1 cellular context compared by ENCODE assay signal in the genomic region with DNA sequence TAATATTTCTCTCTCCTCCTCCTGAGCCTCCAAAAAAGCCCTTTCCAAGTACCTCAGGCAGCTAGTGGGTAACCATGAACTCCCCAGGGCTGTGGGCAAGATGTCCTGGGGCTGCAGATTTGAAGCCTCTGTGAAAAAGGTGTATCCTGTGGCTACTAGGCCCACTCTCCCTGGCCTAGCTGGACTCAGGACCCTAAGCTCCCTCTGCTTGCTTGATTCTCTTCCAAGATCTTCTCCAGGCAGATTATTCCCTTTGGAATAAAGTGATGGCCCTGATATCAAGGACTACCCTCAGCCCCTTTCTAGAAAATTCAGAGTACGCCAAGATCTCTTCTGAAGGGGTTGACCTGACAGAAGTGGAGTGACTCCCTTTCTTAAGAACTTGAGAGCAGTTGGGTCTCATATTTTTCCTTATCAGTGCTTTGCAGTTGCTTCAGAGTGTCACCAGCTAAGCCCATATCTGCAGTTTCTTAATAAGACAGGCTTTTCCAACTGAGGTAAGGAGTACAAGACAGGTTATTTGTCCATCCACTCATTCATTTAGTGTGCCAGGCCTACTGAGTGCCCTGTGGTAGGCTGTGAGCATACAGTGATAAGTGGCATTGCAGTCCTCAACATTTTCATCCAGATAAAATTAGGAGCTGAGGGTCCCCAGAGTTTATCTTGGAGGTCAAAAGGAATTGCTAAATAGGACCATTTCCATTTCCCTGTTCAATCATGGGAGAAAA.
TF ChIP-seq lines count a peak whose summit lies in the region.

No MANE protein-coding gene starts in this region.

TF ChIP-seq in K562, 482 proteins besides CTCF, POLR2A, EP300 and RAD21 (continued from another document and continues in another):
- TF ChIP-seq, protein P1, sequence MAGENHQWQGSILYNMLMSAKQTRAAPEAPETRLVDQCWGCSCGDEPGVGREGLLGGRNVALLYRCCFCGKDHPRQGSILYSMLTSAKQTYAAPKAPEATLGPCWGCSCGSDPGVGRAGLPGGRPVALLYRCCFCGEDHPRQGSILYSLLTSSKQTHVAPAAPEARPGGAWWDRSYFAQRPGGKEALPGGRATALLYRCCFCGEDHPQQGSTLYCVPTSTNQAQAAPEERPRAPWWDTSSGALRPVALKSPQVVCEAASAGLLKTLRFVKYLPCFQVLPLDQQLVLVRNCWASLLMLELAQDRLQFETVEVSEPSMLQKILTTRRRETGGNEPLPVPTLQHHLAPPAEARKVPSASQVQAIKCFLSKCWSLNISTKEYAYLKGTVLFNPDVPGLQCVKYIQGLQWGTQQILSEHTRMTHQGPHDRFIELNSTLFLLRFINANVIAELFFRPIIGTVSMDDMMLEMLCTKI (IDR thresholded peaks at IDR 0.05; ENCODE audit: partially characterized antibody) = no peak
- TF ChIP-seq MXI1 (IDR thresholded peaks at IDR 0.05; ENCODE audit: low read depth, low read length) = no peak
- TF ChIP-seq, protein P2, sequence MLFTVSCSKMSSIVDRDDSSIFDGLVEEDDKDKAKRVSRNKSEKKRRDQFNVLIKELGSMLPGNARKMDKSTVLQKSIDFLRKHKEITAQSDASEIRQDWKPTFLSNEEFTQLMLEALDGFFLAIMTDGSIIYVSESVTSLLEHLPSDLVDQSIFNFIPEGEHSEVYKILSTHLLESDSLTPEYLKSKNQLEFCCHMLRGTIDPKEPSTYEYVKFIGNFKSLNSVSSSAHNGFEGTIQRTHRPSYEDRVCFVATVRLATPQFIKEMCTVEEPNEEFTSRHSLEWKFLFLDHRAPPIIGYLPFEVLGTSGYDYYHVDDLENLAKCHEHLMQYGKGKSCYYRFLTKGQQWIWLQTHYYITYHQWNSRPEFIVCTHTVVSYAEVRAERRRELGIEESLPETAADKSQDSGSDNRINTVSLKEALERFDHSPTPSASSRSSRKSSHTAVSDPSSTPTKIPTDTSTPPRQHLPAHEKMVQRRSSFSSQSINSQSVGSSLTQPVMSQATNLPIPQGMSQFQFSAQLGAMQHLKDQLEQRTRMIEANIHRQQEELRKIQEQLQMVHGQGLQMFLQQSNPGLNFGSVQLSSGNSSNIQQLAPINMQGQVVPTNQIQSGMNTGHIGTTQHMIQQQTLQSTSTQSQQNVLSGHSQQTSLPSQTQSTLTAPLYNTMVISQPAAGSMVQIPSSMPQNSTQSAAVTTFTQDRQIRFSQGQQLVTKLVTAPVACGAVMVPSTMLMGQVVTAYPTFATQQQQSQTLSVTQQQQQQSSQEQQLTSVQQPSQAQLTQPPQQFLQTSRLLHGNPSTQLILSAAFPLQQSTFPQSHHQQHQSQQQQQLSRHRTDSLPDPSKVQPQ (CRISPR knock-in tag; IDR thresholded peaks at IDR 0.05; ENCODE audit: borderline replicate concordance) = no peak
- peak; percentile 91 for TF ChIP-seq ZNF766 (CRISPR knock-in tag; conservative IDR thresholded peaks at IDR 0.05)
- no peak for TF ChIP-seq GTF2F1 (IDR thresholded peaks at IDR 0.05; ENCODE audit: low read depth, low read length)
- no peak for TF ChIP-seq POLR2G (IDR thresholded peaks at IDR 0.05; ENCODE audit: low read depth, low read length)
- no peak for TF ChIP-seq SAFB2 (IDR thresholded peaks at IDR 0.05; ENCODE audit: borderline replicate concordance, low read depth, low read length, severe bottlenecking)
- TF ChIP-seq IFI16 (CRISPR knock-in tag; IDR thresholded peaks at IDR 0.05) = no peak
- TF ChIP-seq SNIP1 (IDR thresholded peaks at IDR 0.05; ENCODE audit: low read depth) = no peak
- peak; percentile 94 for TF ChIP-seq MEIS2 (IDR thresholded peaks at IDR 0.05; ENCODE audit: partially characterized antibody)
- no peak for TF ChIP-seq PRPF4 (IDR thresholded peaks at IDR 0.05; ENCODE audit: insufficient read depth, low read depth, low read length, poor library complexity, severe bottlenecking)
- TF ChIP-seq, protein P3, sequence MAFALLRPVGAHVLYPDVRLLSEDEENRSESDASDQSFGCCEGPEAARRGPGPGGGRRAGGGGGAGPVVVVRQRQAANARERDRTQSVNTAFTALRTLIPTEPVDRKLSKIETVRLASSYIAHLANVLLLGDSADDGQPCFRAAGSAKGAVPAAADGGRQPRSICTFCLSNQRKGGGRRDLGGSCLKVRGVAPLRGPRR (CRISPR knock-in tag; IDR thresholded peaks at IDR 0.05) = 0 out of 2 replicates have a peak, but pooled peaks have one; percentile 31
- no peak for TF ChIP-seq TCFL5 (CRISPR knock-in tag; conservative IDR thresholded peaks at IDR 0.05)
- TF ChIP-seq PHTF2 (CRISPR knock-in tag; IDR thresholded peaks at IDR 0.05) = no peak
- TF ChIP-seq, protein P4, sequence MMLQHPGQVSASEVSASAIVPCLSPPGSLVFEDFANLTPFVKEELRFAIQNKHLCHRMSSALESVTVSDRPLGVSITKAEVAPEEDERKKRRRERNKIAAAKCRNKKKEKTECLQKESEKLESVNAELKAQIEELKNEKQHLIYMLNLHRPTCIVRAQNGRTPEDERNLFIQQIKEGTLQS (IDR thresholded peaks at IDR 0.05) = peak; percentile 50; the same call in 1 of the 2 replicates
- TF ChIP-seq, protein P4 (CRISPR knock-in tag; conservative IDR thresholded peaks at IDR 0.05) = no peak; the same call in 1 of the 2 replicates
- TF ChIP-seq NEUROD1 (IDR thresholded peaks at IDR 0.05; ENCODE audit: borderline replicate concordance, low read depth, low read length, partially characterized antibody) = peak; percentile 84
- peak; percentile 91 for TF ChIP-seq CEBPB (tag; IDR thresholded peaks at IDR 0.05)
- TF ChIP-seq ZNF175 (CRISPR knock-in tag; IDR thresholded peaks at IDR 0.05; ENCODE audit: low read depth) = peak; percentile 94
- TF ChIP-seq NFE2 (IDR thresholded peaks at IDR 0.05; ENCODE audit: low read depth) = no peak
- TF ChIP-seq ZNF134 (CRISPR knock-in tag; conservative IDR thresholded peaks at IDR 0.05) = no peak
- TF ChIP-seq RNF2 (IDR thresholded peaks at IDR 0.05) = 0 out of 2 replicates have a peak, but pooled peaks have one; percentile 61
- TF ChIP-seq, protein P5, sequence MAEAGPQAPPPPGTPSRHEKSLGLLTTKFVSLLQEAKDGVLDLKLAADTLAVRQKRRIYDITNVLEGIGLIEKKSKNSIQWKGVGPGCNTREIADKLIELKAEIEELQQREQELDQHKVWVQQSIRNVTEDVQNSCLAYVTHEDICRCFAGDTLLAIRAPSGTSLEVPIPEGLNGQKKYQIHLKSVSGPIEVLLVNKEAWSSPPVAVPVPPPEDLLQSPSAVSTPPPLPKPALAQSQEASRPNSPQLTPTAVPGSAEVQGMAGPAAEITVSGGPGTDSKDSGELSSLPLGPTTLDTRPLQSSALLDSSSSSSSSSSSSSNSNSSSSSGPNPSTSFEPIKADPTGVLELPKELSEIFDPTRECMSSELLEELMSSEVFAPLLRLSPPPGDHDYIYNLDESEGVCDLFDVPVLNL (CRISPR knock-in tag; IDR thresholded peaks at IDR 0.05; ENCODE audit: low read depth) = no peak
- no peak for TF ChIP-seq FOXJ3 (CRISPR knock-in tag; IDR thresholded peaks at IDR 0.05)
- TF ChIP-seq, protein P6, sequence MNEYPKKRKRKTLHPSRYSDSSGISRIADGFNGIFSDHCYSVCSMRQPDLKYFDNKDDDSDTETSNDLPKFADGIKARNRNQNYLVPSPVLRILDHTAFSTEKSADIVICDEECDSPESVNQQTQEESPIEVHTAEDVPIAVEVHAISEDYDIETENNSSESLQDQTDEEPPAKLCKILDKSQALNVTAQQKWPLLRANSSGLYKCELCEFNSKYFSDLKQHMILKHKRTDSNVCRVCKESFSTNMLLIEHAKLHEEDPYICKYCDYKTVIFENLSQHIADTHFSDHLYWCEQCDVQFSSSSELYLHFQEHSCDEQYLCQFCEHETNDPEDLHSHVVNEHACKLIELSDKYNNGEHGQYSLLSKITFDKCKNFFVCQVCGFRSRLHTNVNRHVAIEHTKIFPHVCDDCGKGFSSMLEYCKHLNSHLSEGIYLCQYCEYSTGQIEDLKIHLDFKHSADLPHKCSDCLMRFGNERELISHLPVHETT (CRISPR knock-in tag; conservative IDR thresholded peaks at IDR 0.05 in 1 of 2, IDR thresholded peaks at IDR 0.05 in 1 of 2) = no peak
- TF ChIP-seq WHSC1 (IDR thresholded peaks at IDR 0.05; ENCODE audit: low read length) = no peak
- TF ChIP-seq ZSCAN32 (CRISPR knock-in tag; IDR thresholded peaks at IDR 0.05) = no peak
- TF ChIP-seq, protein P7, sequence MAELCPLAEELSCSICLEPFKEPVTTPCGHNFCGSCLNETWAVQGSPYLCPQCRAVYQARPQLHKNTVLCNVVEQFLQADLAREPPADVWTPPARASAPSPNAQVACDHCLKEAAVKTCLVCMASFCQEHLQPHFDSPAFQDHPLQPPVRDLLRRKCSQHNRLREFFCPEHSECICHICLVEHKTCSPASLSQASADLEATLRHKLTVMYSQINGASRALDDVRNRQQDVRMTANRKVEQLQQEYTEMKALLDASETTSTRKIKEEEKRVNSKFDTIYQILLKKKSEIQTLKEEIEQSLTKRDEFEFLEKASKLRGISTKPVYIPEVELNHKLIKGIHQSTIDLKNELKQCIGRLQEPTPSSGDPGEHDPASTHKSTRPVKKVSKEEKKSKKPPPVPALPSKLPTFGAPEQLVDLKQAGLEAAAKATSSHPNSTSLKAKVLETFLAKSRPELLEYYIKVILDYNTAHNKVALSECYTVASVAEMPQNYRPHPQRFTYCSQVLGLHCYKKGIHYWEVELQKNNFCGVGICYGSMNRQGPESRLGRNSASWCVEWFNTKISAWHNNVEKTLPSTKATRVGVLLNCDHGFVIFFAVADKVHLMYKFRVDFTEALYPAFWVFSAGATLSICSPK (IDR thresholded peaks at IDR 0.05; ENCODE audit: borderline replicate concordance) = no peak
- TF ChIP-seq, protein P8, sequence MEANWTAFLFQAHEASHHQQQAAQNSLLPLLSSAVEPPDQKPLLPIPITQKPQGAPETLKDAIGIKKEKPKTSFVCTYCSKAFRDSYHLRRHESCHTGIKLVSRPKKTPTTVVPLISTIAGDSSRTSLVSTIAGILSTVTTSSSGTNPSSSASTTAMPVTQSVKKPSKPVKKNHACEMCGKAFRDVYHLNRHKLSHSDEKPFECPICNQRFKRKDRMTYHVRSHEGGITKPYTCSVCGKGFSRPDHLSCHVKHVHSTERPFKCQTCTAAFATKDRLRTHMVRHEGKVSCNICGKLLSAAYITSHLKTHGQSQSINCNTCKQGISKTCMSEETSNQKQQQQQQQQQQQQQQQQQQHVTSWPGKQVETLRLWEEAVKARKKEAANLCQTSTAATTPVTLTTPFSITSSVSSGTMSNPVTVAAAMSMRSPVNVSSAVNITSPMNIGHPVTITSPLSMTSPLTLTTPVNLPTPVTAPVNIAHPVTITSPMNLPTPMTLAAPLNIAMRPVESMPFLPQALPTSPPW (CRISPR knock-in tag; IDR thresholded peaks at IDR 0.05) = peak; percentile 63
- TF ChIP-seq SP2 (IDR thresholded peaks at IDR 0.05; ENCODE audit: extremely low read depth, low read depth, low read length, poor library complexity, severe bottlenecking) = no peak
- peak; percentile 99 for TF ChIP-seq ARID1B (IDR thresholded peaks at IDR 0.05)
- TF ChIP-seq ZBTB8A (IDR thresholded peaks at IDR 0.05; ENCODE audit: partially characterized antibody) = no peak
- TF ChIP-seq, protein P9, sequence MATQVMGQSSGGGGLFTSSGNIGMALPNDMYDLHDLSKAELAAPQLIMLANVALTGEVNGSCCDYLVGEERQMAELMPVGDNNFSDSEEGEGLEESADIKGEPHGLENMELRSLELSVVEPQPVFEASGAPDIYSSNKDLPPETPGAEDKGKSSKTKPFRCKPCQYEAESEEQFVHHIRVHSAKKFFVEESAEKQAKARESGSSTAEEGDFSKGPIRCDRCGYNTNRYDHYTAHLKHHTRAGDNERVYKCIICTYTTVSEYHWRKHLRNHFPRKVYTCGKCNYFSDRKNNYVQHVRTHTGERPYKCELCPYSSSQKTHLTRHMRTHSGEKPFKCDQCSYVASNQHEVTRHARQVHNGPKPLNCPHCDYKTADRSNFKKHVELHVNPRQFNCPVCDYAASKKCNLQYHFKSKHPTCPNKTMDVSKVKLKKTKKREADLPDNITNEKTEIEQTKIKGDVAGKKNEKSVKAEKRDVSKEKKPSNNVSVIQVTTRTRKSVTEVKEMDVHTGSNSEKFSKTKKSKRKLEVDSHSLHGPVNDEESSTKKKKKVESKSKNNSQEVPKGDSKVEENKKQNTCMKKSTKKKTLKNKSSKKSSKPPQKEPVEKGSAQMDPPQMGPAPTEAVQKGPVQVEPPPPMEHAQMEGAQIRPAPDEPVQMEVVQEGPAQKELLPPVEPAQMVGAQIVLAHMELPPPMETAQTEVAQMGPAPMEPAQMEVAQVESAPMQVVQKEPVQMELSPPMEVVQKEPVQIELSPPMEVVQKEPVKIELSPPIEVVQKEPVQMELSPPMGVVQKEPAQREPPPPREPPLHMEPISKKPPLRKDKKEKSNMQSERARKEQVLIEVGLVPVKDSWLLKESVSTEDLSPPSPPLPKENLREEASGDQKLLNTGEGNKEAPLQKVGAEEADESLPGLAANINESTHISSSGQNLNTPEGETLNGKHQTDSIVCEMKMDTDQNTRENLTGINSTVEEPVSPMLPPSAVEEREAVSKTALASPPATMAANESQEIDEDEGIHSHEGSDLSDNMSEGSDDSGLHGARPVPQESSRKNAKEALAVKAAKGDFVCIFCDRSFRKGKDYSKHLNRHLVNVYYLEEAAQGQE (CRISPR knock-in tag; IDR thresholded peaks at IDR 0.05; ENCODE audit: low read depth) = no peak
- no peak for TF ChIP-seq TAF9B (IDR thresholded peaks at IDR 0.05; ENCODE audit: partially characterized antibody)
- TF ChIP-seq DNMT1 (IDR thresholded peaks at IDR 0.05) = no peak
- no peak for TF ChIP-seq ERF (CRISPR knock-in tag; IDR thresholded peaks at IDR 0.05)
- TF ChIP-seq NFYB (IDR thresholded peaks at IDR 0.05; ENCODE audit: extremely low read depth, insufficient read length) = no peak
- no peak for TF ChIP-seq FOXP1 (CRISPR knock-in tag; IDR thresholded peaks at IDR 0.05)
- TF ChIP-seq, protein P10, sequence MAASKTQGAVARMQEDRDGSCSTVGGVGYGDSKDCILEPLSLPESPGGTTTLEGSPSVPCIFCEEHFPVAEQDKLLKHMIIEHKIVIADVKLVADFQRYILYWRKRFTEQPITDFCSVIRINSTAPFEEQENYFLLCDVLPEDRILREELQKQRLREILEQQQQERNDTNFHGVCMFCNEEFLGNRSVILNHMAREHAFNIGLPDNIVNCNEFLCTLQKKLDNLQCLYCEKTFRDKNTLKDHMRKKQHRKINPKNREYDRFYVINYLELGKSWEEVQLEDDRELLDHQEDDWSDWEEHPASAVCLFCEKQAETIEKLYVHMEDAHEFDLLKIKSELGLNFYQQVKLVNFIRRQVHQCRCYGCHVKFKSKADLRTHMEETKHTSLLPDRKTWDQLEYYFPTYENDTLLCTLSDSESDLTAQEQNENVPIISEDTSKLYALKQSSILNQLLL (CRISPR knock-in tag; IDR thresholded peaks at IDR 0.05; ENCODE audit: borderline replicate concordance) = no peak
